19 cellular contexts compared by ENCODE assay signal in the genomic region with DNA sequence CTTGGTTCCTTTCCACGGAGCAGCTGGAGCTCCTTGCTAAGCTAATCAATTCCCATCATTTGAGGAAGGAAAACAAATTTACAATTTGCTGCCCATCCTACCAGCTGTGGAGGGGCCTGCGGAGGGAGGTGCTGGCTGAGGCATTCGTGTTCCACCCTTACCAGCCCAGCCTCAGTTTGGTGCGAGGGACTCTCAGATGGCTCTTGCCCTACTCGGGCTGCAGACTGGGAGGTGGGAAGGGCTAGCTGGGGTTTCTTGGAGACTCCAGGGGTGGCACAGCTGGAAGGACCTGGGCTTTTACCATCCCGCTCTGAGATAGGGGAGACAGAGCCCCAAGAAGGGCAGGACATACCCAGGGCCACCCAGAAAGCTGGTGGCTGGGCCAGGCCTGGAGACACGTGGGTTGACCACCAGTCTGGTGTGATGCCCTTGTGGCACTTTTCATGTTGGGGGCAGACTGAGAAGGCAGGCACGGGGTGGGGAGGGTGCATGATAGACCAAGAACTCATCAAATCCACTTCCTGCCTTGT. TPM values are rescaled to one million over a fixed set of nuclear protein-coding genes. Genes with fewer than 3 reads are reported as not detected.
A peak's percentile ranks its signal among the peaks of the same experiment; 100 is the strongest.
DNase-seq lines count a peak whose midpoint lies in the region; ATAC-seq, FAIRE-seq and TF ChIP-seq lines count a peak whose summit lies in the region.
"Had no signal": no experiment of that assay in that cellular context is flagged by ENCODE, and none has a peak within 500 bp of the region (broad histone marks: within the 10 kb centered on the region; RNA-seq: fewer than 3 reads in every experiment).

No MANE protein-coding gene starts in this region.

- H3K4me1 ChIP-seq in kidney (ENCODE audit: control insufficient read depth in 1 of 2, insufficient read depth in 1 of 2, low read depth in 1 of 2, low read length in 2 of 2), result no peaks in the 10 kb centered on the region
- H3K4me1 ChIP-seq: BLaER1 had no signal

- peak; percentile 12 for DNase-seq in natural killer cell treated with Interleukin-12 subunit alpha and Interleukin-12 subunit beta and Interleukin-15 and Interleukin-18, amount 100 ng/mL, for 72 hours (ENCODE audit: low spot score)
- no peak for DNase-seq in natural killer cell
- peak; percentile 42 for DNase-seq in kidney
- peak; percentile 46 for DNase-seq in posterior vena cava (ENCODE audit: low spot score)
- no peak for DNase-seq in NAMALWA (ENCODE audit: low spot score)
- DNase-seq in HK-2 (ENCODE audit: unreplicated experiment), result no peak
- DNase-seq: 8988T; CD4-positive, alpha-beta memory T cell; DMS153; DMS79; GDM1; H7 had no signal

- no peak for ATAC-seq in natural killer cell treated with Interleukin-12 subunit alpha and Interleukin-12 subunit beta and Interleukin-15 and Interleukin-18, amount 100 ng/mL, for 72 hours
- ATAC-seq in natural killer cell (no peak), HG03280 (IDR thresholded peaks at IDR 0.05; ENCODE audit: unreplicated experiment) (no peak)
- ATAC-seq: GM23338 had no signal

- H3K9me3 ChIP-seq in kidney (ENCODE audit: control insufficient read depth in 1 of 2, low read length in 2 of 2), result peaks cover 0 to 3% of the 10 kb centered on the region in 2 donors

- no peak for FAIRE-seq in kidney (lab: Jason Lieb, UNC)
- FAIRE-seq: GM12892, GM18507 had no signal

- no peak overlapping the region for H3K27ac ChIP-seq in kidney (ENCODE audit: low read depth in 2 of 2, low read length in 2 of 2)
- H3K27ac ChIP-seq: BLaER1, HL-60 had no signal

- no peaks in the 10 kb centered on the region for H3K9me3 Mint-ChIP-seq in natural killer cell treated with Interleukin-12 subunit alpha and Interleukin-12 subunit beta and Interleukin-15 and Interleukin-18, amount 100 ng/mL, for 72 hours
- no peaks in the 10 kb centered on the region for H3K9me3 Mint-ChIP-seq in natural killer cell

- no peak overlapping the region for H3K27ac Mint-ChIP-seq in natural killer cell treated with Interleukin-12 subunit alpha and Interleukin-12 subunit beta and Interleukin-15 and Interleukin-18, amount 100 ng/mL, for 72 hours
- no peak overlapping the region for H3K27ac Mint-ChIP-seq in natural killer cell
- H3K27ac Mint-ChIP-seq: CD4-positive, alpha-beta memory T cell; GM23338 had no signal

- H3K4me3 Mint-ChIP-seq in natural killer cell treated with Interleukin-12 subunit alpha and Interleukin-12 subunit beta and Interleukin-15 and Interleukin-18, amount 100 ng/mL, for 72 hours, result no peak overlapping the region
- H3K4me3 Mint-ChIP-seq in natural killer cell, result no peak overlapping the region
- H3K4me3 Mint-ChIP-seq: CD14-positive monocyte; CD4-positive, alpha-beta memory T cell; GM23338 had no signal

- H3K36me3 Mint-ChIP-seq in natural killer cell treated with Interleukin-12 subunit alpha and Interleukin-12 subunit beta and Interleukin-15 and Interleukin-18, amount 100 ng/mL, for 72 hours, result no peaks in the 10 kb centered on the region
- no peaks in the 10 kb centered on the region for H3K36me3 Mint-ChIP-seq in natural killer cell
- H3K36me3 Mint-ChIP-seq: CD14-positive monocyte; CD4-positive, alpha-beta memory T cell had no signal

- TF ChIP-seq CTCF in natural killer cell (IDR thresholded peaks at IDR 0.05) (no peak), kidney (IDR thresholded peaks at IDR 0.05; ENCODE audit: borderline replicate concordance, extremely low read depth, insufficient read depth) (no peak)

- H3K27me3 Mint-ChIP-seq in natural killer cell treated with Interleukin-12 subunit alpha and Interleukin-12 subunit beta and Interleukin-15 and Interleukin-18, amount 100 ng/mL, for 72 hours, result peaks cover 10 to 26% of the 10 kb centered on the region in 2 donors
- H3K27me3 Mint-ChIP-seq in natural killer cell (ENCODE audit: low read depth in 2 of 2), result peaks cover 6 to 11% of the 10 kb centered on the region in 2 donors

- no peak overlapping the region for H3K4me3 ChIP-seq in kidney (ENCODE audit: low read length in 2 of 2)
- H3K4me3 ChIP-seq: BLaER1, GM23338 had no signal

- intact Hi-C loops in natural killer cell (cut with micrococcal nuclease), result no loop called here
- intact Hi-C loops in kidney (cut with DNase I), result no loop called here
- intact Hi-C loops in posterior vena cava (cut with DNase I), result no loop called here

- peaks cover 0 to 4% of the 10 kb centered on the region in 2 donors for H3K4me1 Mint-ChIP-seq in natural killer cell treated with Interleukin-12 subunit alpha and Interleukin-12 subunit beta and Interleukin-15 and Interleukin-18, amount 100 ng/mL, for 72 hours (ENCODE audit: low read depth in 2 of 2)
- no peaks in the 10 kb centered on the region for H3K4me1 Mint-ChIP-seq in natural killer cell
- H3K4me1 Mint-ChIP-seq: CD14-positive monocyte; CD4-positive, alpha-beta memory T cell had no signal

- H3K9ac ChIP-seq in kidney (ENCODE audit: low read length in 2 of 2), result no peak overlapping the region
- H3K9ac ChIP-seq: BLaER1 had no signal

- no peaks in the 10 kb centered on the region for H3K36me3 ChIP-seq in kidney (ENCODE audit: control insufficient read depth in 1 of 2, insufficient read depth in 2 of 2, low read length in 2 of 2)

RNA-seq across cellular contexts. Expression of a gene that starts 17.7 kb away (rescaled TPM):
- 1 to 10 TPM in 1 of 2 donors, under 1 TPM in 1; 0.81 to 1.8 TPM for total RNA-seq in natural killer cell treated with Interleukin-12 subunit alpha and Interleukin-12 subunit beta and Interleukin-15 and Interleukin-18, amount 100 ng/mL, for 72 hours
- total RNA-seq in natural killer cell, result under 1 TPM; 0.24 to 0.68 (median 0.60) TPM
- total RNA-seq in kidney, result 0.19 TPM
- not detected for polyA plus RNA-seq in kidney (ENCODE audit: insufficient read depth, low read depth, low replicate concordance)
- not detected for total RNA-seq in posterior vena cava
- polyA plus RNA-seq: CD14-positive monocyte had no signal

Comparison
In these comparisons a context has a peak if more than half of its experiments do, and no peak if none do; other contexts are left out.
1. DNase-seq: peak in natural killer cell treated with Interleukin-12 subunit alpha and Interleukin-12 subunit beta and Interleukin-15 and Interleukin-18, amount 100 ng/mL, for 72 hours (single experiment), kidney (single experiment) and posterior vena cava (single experiment); none in natural killer cell (single experiment), NAMALWA (single experiment) and HK-2 (single experiment).